ENCODE assay signal across 1 cellular context in genomic region chr6:109382576-109383437, GRCh38.
TF ChIP-seq lines count a peak whose summit lies in the region.

No MANE protein-coding gene starts in this region.

TF ChIP-seq in HepG2, 621 proteins besides CTCF, POLR2A, EP300 and RAD21 (continued from another document and continues in another):
- TF ChIP-seq, protein P1, sequence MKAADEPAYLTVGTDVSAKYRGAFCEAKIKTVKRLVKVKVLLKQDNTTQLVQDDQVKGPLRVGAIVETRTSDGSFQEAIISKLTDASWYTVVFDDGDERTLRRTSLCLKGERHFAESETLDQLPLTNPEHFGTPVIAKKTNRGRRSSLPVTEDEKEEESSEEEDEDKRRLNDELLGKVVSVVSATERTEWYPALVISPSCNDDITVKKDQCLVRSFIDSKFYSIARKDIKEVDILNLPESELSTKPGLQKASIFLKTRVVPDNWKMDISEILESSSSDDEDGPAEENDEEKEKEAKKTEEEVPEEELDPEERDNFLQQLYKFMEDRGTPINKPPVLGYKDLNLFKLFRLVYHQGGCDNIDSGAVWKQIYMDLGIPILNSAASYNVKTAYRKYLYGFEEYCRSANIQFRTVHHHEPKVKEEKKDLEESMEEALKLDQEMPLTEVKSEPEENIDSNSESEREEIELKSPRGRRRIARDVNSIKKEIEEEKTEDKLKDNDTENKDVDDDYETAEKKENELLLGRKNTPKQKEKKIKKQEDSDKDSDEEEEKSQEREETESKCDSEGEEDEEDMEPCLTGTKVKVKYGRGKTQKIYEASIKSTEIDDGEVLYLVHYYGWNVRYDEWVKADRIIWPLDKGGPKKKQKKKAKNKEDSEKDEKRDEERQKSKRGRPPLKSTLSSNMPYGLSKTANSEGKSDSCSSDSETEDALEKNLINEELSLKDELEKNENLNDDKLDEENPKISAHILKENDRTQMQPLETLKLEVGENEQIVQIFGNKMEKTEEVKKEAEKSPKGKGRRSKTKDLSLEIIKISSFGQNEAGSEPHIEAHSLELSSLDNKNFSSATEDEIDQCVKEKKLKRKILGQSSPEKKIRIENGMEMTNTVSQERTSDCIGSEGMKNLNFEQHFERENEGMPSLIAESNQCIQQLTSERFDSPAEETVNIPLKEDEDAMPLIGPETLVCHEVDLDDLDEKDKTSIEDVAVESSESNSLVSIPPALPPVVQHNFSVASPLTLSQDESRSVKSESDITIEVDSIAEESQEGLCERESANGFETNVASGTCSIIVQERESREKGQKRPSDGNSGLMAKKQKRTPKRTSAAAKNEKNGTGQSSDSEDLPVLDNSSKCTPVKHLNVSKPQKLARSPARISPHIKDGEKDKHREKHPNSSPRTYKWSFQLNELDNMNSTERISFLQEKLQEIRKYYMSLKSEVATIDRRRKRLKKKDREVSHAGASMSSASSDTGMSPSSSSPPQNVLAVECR (CRISPR knock-in tag; IDR thresholded peaks at IDR 0.05; ENCODE audit: borderline replicate concordance): peak; percentile 88; the same call in 1 of the 2 replicates
- TF ChIP-seq ETV5 (CRISPR knock-in tag; IDR thresholded peaks at IDR 0.05; ENCODE audit: borderline replicate concordance) (peak; percentile 57; the same call in 1 of the 2 replicates), AHR (CRISPR knock-in tag; IDR thresholded peaks at IDR 0.05) (no peak), ZFY (CRISPR knock-in tag; IDR thresholded peaks at IDR 0.05) (peak; percentile 51; the same call in 1 of the 2 replicates), HOXA5 (CRISPR knock-in tag; IDR thresholded peaks at IDR 0.05) (0 out of 2 replicates have a peak, but pooled peaks have one; percentile 4), ZFP90 (CRISPR knock-in tag; IDR thresholded peaks at IDR 0.05; ENCODE audit: borderline replicate concordance) (0 out of 2 replicates have a peak, but pooled peaks have one; percentile 12), KDM5A (IDR thresholded peaks at IDR 0.05; ENCODE audit: borderline replicate concordance, low read length) (peak; percentile 36; the same call in 1 of the 2 replicates), ZSCAN9 (CRISPR knock-in tag; IDR thresholded peaks at IDR 0.05; ENCODE audit: borderline replicate concordance) (no peak), NR2C2 (CRISPR knock-in tag; IDR thresholded peaks at IDR 0.05; ENCODE audit: borderline replicate concordance) (peak; percentile 44), USF2 (IDR thresholded peaks at IDR 0.05; ENCODE audit: low read depth, low read length) (peak; percentile 92), USF2 (CRISPR knock-in tag; IDR thresholded peaks at IDR 0.05; ENCODE audit: borderline replicate concordance) (peak; percentile 99; the same call in 1 of the 2 replicates), ZEB1 (IDR thresholded peaks at IDR 0.05; ENCODE audit: insufficient replicate concordance, low read depth) (peak; percentile 30), POLR2AphosphoS5 (IDR thresholded peaks at IDR 0.05; ENCODE audit: low read depth, low read length) (peak; percentile 63), SRF (IDR thresholded peaks at IDR 0.05; ENCODE audit: low read depth, low read length) (no peak), KDM6A (CRISPR knock-in tag; IDR thresholded peaks at IDR 0.05; ENCODE audit: low read depth) (no peak), DNMT3B (CRISPR knock-in tag; conservative IDR thresholded peaks at IDR 0.05) (0 out of 2 replicates have a peak, but pooled peaks have one; percentile 38), RFX3 (CRISPR knock-in tag; IDR thresholded peaks at IDR 0.05) (no peak), ISL2 (CRISPR knock-in tag; IDR thresholded peaks at IDR 0.05) (peak; percentile 63; the same call in 1 of the 2 replicates), ZNF589 (CRISPR knock-in tag; conservative IDR thresholded peaks at IDR 0.05) (0 out of 2 replicates have a peak, but pooled peaks have one; percentile 35), PCBP1 (IDR thresholded peaks at IDR 0.05; ENCODE audit: borderline replicate concordance, low read depth, low read length) (peak; percentile 95; the same call in 1 of the 2 replicates), GATAD2A (CRISPR knock-in tag; IDR thresholded peaks at IDR 0.05) (peak; percentile 19; the same call in 1 of the 2 replicates), SPEN (CRISPR knock-in tag; IDR thresholded peaks at IDR 0.05; ENCODE audit: low read depth) (peak; percentile 47; the same call in 1 of the 2 replicates), ZNF800 (CRISPR knock-in tag; IDR thresholded peaks at IDR 0.05) (no peak), ZKSCAN5 (CRISPR knock-in tag; IDR thresholded peaks at IDR 0.05) (0 out of 2 replicates have a peak, but pooled peaks have one; percentile 35), CREB1 (IDR thresholded peaks at IDR 0.05) (no peak), CREB1 (CRISPR knock-in tag; IDR thresholded peaks at IDR 0.05) (0 out of 2 replicates have a peak, but pooled peaks have one; percentile 4), ELF4 (CRISPR knock-in tag; IDR thresholded peaks at IDR 0.05; ENCODE audit: borderline replicate concordance) (peak; percentile 83; the same call in 1 of the 2 replicates), PHF21A (CRISPR knock-in tag; IDR thresholded peaks at IDR 0.05) (peak; percentile 80; the same call in 1 of the 2 replicates), SRSF1 (optimal IDR thresholded peaks at IDR 0.05; ENCODE audit: low read depth, low read length) (no peak), HDAC1 (CRISPR knock-in tag; IDR thresholded peaks at IDR 0.05) (peak; percentile 58; the same call in 1 of the 2 replicates), HDAC2 (CRISPR knock-in tag; IDR thresholded peaks at IDR 0.05) (0 out of 2 replicates have a peak, but pooled peaks have one; percentile 11), TFDP1 (CRISPR knock-in tag; IDR thresholded peaks at IDR 0.05; ENCODE audit: borderline replicate concordance) (no peak; the same call in 1 of the 2 replicates), PAF1 (CRISPR knock-in tag; IDR thresholded peaks at IDR 0.05) (no peak), ATF2 (CRISPR knock-in tag; IDR thresholded peaks at IDR 0.05) (0 out of 2 replicates have a peak, but pooled peaks have one; percentile 2), KAT7 (CRISPR knock-in tag; IDR thresholded peaks at IDR 0.05; ENCODE audit: borderline replicate concordance) (peak; percentile 29; the same call in 1 of the 2 replicates), TBP (CRISPR knock-in tag; IDR thresholded peaks at IDR 0.05) (no peak), ZNF329 (CRISPR knock-in tag; IDR thresholded peaks at IDR 0.05; ENCODE audit: low read depth) (no peak), POLR2G (IDR thresholded peaks at IDR 0.05; ENCODE audit: low read depth, low read length) (peak; percentile 93), ZNF724P (CRISPR knock-in tag; IDR thresholded peaks at IDR 0.05; ENCODE audit: borderline replicate concordance) (no peak), ETV6 (CRISPR knock-in tag; conservative IDR thresholded peaks at IDR 0.05) (peak; percentile 69; the same call in 1 of the 2 replicates), NFKB2 (CRISPR knock-in tag; IDR thresholded peaks at IDR 0.05; ENCODE audit: borderline replicate concordance) (peak; percentile 7; the same call in 1 of the 2 replicates), ZNF556 (CRISPR knock-in tag; IDR thresholded peaks at IDR 0.05; ENCODE audit: borderline replicate concordance) (no peak)
- TF ChIP-seq, protein P2, sequence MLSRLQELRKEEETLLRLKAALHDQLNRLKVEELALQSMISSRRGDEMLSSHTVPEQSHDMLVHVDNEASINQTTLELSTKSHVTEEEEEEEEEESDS (CRISPR knock-in tag; IDR thresholded peaks at IDR 0.05; ENCODE audit: borderline replicate concordance): 0 out of 2 replicates have a peak, but pooled peaks have one; percentile 2
- TF ChIP-seq, protein P3, sequence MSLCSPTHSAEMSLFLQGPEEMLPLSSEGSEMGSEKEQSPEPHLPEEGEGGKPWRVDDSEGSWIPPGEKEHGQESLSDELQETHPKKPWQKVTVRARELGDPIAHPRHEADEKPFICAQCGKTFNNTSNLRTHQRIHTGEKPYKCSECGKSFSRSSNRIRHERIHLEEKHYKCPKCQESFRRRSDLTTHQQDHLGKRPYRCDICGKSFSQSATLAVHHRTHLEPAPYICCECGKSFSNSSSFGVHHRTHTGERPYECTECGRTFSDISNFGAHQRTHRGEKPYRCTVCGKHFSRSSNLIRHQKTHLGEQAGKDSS (CRISPR knock-in tag; IDR thresholded peaks at IDR 0.05; ENCODE audit: borderline replicate concordance, low read depth): peak; percentile 45; the same call in 1 of the 2 replicates
- TF ChIP-seq, protein P4, sequence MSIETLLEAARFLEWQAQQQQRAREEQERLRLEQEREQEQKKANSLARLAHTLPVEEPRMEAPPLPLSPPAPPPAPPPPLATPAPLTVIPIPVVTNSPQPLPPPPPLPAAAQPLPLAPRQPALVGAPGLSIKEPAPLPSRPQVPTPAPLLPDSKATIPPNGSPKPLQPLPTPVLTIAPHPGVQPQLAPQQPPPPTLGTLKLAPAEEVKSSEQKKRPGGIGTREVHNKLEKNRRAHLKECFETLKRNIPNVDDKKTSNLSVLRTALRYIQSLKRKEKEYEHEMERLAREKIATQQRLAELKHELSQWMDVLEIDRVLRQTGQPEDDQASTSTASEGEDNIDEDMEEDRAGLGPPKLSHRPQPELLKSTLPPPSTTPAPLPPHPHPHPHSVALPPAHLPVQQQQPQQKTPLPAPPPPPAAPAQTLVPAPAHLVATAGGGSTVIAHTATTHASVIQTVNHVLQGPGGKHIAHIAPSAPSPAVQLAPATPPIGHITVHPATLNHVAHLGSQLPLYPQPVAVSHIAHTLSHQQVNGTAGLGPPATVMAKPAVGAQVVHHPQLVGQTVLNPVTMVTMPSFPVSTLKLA (IDR thresholded peaks at IDR 0.05): peak; percentile 72
